Comparison of ENCODE assay signal across 8 cellular contexts in genomic region chr1:113041569-113042335, GRCh38. TPM values are rescaled to one million over a fixed set of nuclear protein-coding genes. Genes with fewer than 3 reads are reported as not detected.
DNase-seq lines count a peak whose midpoint lies in the region; ATAC-seq and TF ChIP-seq lines count a peak whose summit lies in the region.

No MANE protein-coding gene starts in this region.

- H3K4me3 Mint-ChIP-seq in CD8-positive, alpha-beta T cell: no peak overlapping the region
- H3K4me3 Mint-ChIP-seq in central memory CD8-positive, alpha-beta T cell: no peak overlapping the region

- peaks cover 25% of the 10 kb centered on the region for H3K4me1 Mint-ChIP-seq in CD8-positive, alpha-beta T cell (ENCODE audit: low read depth)
- H3K4me1 Mint-ChIP-seq in central memory CD8-positive, alpha-beta T cell: peaks cover 30% of the 10 kb centered on the region

- intact Hi-C loops in CD8-positive, alpha-beta T cell (cut with DNase I, micrococcal nuclease): loop anchor here in 1 of 2 experiments (1.0 kb wide), 1 partner anchor 323 kb away; a partner anchor contains a TSS

- H3K4me1 ChIP-seq in CD8-positive, alpha-beta T cell (ENCODE audit: insufficient read depth, low read length): peaks cover 18% of the 10 kb centered on the region
- peaks cover 13 to 16% of the 10 kb centered on the region in 2 donors for H3K4me1 ChIP-seq in mucosa of rectum (ENCODE audit: control insufficient read depth in 2 of 2, insufficient read depth in 2 of 2, low read length in 2 of 2)

- no peak overlapping the region for H3K27ac ChIP-seq in CD8-positive, alpha-beta T cell (ENCODE audit: low read depth, low read length)
- H3K27ac ChIP-seq in mucosa of rectum (ENCODE audit: low read depth in 2 of 2, low read length in 2 of 2): peak overlapping the region; percentile 62 to 63

- CTCF ChIA-PET in CD8-positive, alpha-beta T cell (lab: Charles Lee): interaction anchor here (0.8 to 3.3 kb wide), 6 partner anchors 8 to 326 kb away, joined by 3 to 13 read pairs (median 6); partner anchors contain the start of genes LRIG2 and PPM1J

- no peaks in the 10 kb centered on the region for H3K9me3 Mint-ChIP-seq in CD8-positive, alpha-beta T cell
- no peaks in the 10 kb centered on the region for H3K9me3 Mint-ChIP-seq in central memory CD8-positive, alpha-beta T cell

- H3K36me3 ChIP-seq in CD8-positive, alpha-beta T cell (ENCODE audit: insufficient read depth, low read length): no peaks in the 10 kb centered on the region
- no peaks in the 10 kb centered on the region for H3K36me3 ChIP-seq in mucosa of rectum (ENCODE audit: control insufficient read depth in 2 of 2, insufficient read depth in 2 of 2, low read length in 2 of 2)

- ATAC-seq in CD8-positive, alpha-beta T cell: no peak
- ATAC-seq in HG03354 (IDR thresholded peaks at IDR 0.05; ENCODE audit: poor library complexity, severe bottlenecking, unreplicated experiment): peak; percentile 28
- ATAC-seq in central memory CD8-positive, alpha-beta T cell (replicated peaks; ENCODE audit: extremely low read depth, poor library complexity, severe bottlenecking): no peak
- ATAC-seq in HG02973 (IDR thresholded peaks at IDR 0.05; ENCODE audit: unreplicated experiment): no peak

- H3K27me3 Mint-ChIP-seq in CD8-positive, alpha-beta T cell (ENCODE audit: low read depth): no peaks in the 10 kb centered on the region
- no peaks in the 10 kb centered on the region for H3K27me3 Mint-ChIP-seq in central memory CD8-positive, alpha-beta T cell

- H3K27me3 ChIP-seq in CD8-positive, alpha-beta T cell (ENCODE audit: insufficient read depth, low read length): no peaks in the 10 kb centered on the region
- H3K27me3 ChIP-seq in mucosa of rectum (ENCODE audit: control insufficient read depth in 2 of 2, insufficient read depth in 2 of 2, low read length in 2 of 2): no peaks in the 10 kb centered on the region

- in situ Hi-C loops in ACHN (cut with HindIII; ENCODE audit: low pct_ligation_motif_present, low pct_unique_long_range_greater_than_20kb, low sequenced_read_pairs): no loop called here

- H3K27ac Mint-ChIP-seq in CD8-positive, alpha-beta T cell: peak overlapping the region; percentile 42
- peak overlapping the region; percentile 57 for H3K27ac Mint-ChIP-seq in central memory CD8-positive, alpha-beta T cell (ENCODE audit: low read depth)

- no peaks in the 10 kb centered on the region for H3K36me3 Mint-ChIP-seq in CD8-positive, alpha-beta T cell
- no peaks in the 10 kb centered on the region for H3K36me3 Mint-ChIP-seq in central memory CD8-positive, alpha-beta T cell (ENCODE audit: insufficient read depth)

- no peak overlapping the region for H3K9ac ChIP-seq in mucosa of rectum (ENCODE audit: low read depth in 1 of 2, low read length in 2 of 2)

- no peak for DNase-seq in CD8-positive, alpha-beta T cell
- no peak for DNase-seq in central memory CD8-positive, alpha-beta T cell (ENCODE audit: low spot score in 2 of 2)
- no peak for DNase-seq in stimulated activated CD4-positive, alpha-beta T cell treated with anti-CD3 and anti-CD28 coated beads, Interleukin-4, amount 100 ng/mL, for 24 hours
- DNase-seq in SIG-M5 (lab: John Stamatoyannopoulos, UW) (no peak), ACHN (no peak)

- POLR2A ChIA-PET in CD8-positive, alpha-beta T cell (lab: Charles Lee): no interaction called here

- no peak for TF ChIP-seq CTCF in CD8-positive, alpha-beta T cell (IDR thresholded peaks at IDR 0.05)

- no peaks in the 10 kb centered on the region for H3K9me3 ChIP-seq in CD8-positive, alpha-beta T cell (ENCODE audit: low read length)
- H3K9me3 ChIP-seq in mucosa of rectum (ENCODE audit: control insufficient read depth in 2 of 2, low read length in 2 of 2): no peaks in the 10 kb centered on the region

- H3K4me3 ChIP-seq in CD8-positive, alpha-beta T cell (ENCODE audit: low read depth, low read length): no peak overlapping the region
- no peak overlapping the region for H3K4me3 ChIP-seq in mucosa of rectum (ENCODE audit: low read length in 2 of 2)

RNA-seq across cellular contexts. Expression of gene LRIG2, which starts 31.2 kb away (rescaled TPM):
- total RNA-seq in CD8-positive, alpha-beta T cell: 10 to 100 TPM; 13.1 to 13.8 TPM
